ENCODE assay signal across 11 cellular contexts in genomic region chr9:129761901-129762359, GRCh38. TPM values are rescaled to one million over a fixed set of nuclear protein-coding genes. Genes with fewer than 3 reads are reported as not detected.
DNase-seq lines count a peak whose midpoint lies in the region; ATAC-seq and TF ChIP-seq lines count a peak whose summit lies in the region.
"Had no signal": no experiment of that assay in that cellular context is flagged by ENCODE, and none has a peak within 500 bp of the region (broad histone marks: within the 10 kb centered on the region; RNA-seq: fewer than 3 reads in every experiment).

No MANE protein-coding gene starts in this region.

- BruUV-seq in PC-9 (replicated peaks; lab: Mats Ljungman, UMichigan) = no TSS peak

- H3F3A ChIP-seq in PC-9 (ENCODE audit: insufficient read depth, low read depth) = peaks cover 36% of the 10 kb centered on the region

- peaks cover 61% of the 10 kb centered on the region for H3K4me1 ChIP-seq in PC-9 (replicated peaks; ENCODE audit: insufficient read depth)

- POLR2A ChIA-PET in PC-9 (lab: Charles Lee; ENCODE audit: unreplicated experiment) = interaction anchor here (0.6 to 1.0 kb wide), 5 partner anchors 9 to 1600 kb away, joined by 4 to 37 read pairs (median 9); partner anchors contain the start of gene PTGES

- no peaks in the 10 kb centered on the region for H3K36me3 ChIP-seq in PC-9 (ENCODE audit: low read depth)

- TF ChIP-seq CTCF in AG10803 (conservative IDR thresholded peaks at IDR 0.05; ENCODE audit: low read length) (no peak), PC-9 (conservative IDR thresholded peaks at IDR 0.05) (no peak), fibroblast of pulmonary artery (IDR thresholded peaks at IDR 0.05; ENCODE audit: low read length, missing control alignments) (no peak), omental fat pad (IDR thresholded peaks at IDR 0.05) (no peak)

- peak; percentile 46 for ATAC-seq in omental fat pad (ENCODE audit: low FRiP score)

- H3K4me2 ChIP-seq in PC-9 = peak overlapping the region; percentile 62

- no peaks in the 10 kb centered on the region for H3K9me3 ChIP-seq in PC-9 (ENCODE audit: insufficient read depth, low read depth)

- H4K20me1 ChIP-seq in PC-9 (ENCODE audit: insufficient read depth) = no peaks in the 10 kb centered on the region

- H3K27me3 ChIP-seq in PC-9 (ENCODE audit: insufficient read depth, low read depth) = no peaks in the 10 kb centered on the region

- no peaks in the 10 kb centered on the region for H3K9me2 ChIP-seq in PC-9 (ENCODE audit: insufficient read depth)

- H3K79me2 ChIP-seq in PC-9 (ENCODE audit: low read depth) = no peaks in the 10 kb centered on the region

- peak overlapping the region; percentile 97 for H3K27ac ChIP-seq in PC-9

- peak; percentile 92 for DNase-seq in AG10803 (ENCODE audit: low read depth)
- DNase-seq in PC-9 = peak; percentile 80 to 96
- peak; percentile 82 for DNase-seq in fibroblast of pulmonary artery (ENCODE audit: low read depth)
- no peak for DNase-seq in omental fat pad (ENCODE audit: low spot score)
- DNase-seq in ureter (ENCODE audit: low spot score) = no peak
- DNase-seq in mucosa of gallbladder (ENCODE audit: low spot score) = no peak
- DNase-seq in OCI-M2 (lab: John Stamatoyannopoulos, UW; ENCODE audit: unreplicated experiment) = no peak
- DNase-seq in HuH-7 (ENCODE audit: low spot score) = no peak
- DNase-seq: effector CD8-positive, alpha-beta T cell; NCI-H526 had no signal

- H2AFZ ChIP-seq in PC-9 = no peak overlapping the region

- H3K4me3 ChIP-seq in AG10803 (ENCODE audit: low read length) = peak overlapping the region; percentile 39
- peak overlapping the region; percentile 23; the same call in 1 of the 2 replicates for H3K4me3 ChIP-seq in PC-9
- no peak overlapping the region for H3K4me3 ChIP-seq in fibroblast of pulmonary artery (replicated peaks; ENCODE audit: low read depth, low read length)

- intact Hi-C loops in PC-9 (cut with micrococcal nuclease; ENCODE audit: unreplicated experiment) = loop anchor here (1.0 kb wide), 4 partner anchors 11 to 24 kb away; no protein-coding TSS in a partner anchor

- CTCF ChIA-PET in PC-9 (lab: Charles Lee) = interaction anchor here (0.7 kb wide), 2 partner anchors 685 to 944 kb away, joined by 5 to 14 read pairs; no protein-coding TSS in a partner anchor

RNA-seq across cellular contexts. Expression of gene PTGES, which starts 9.1 kb away (rescaled TPM):
- 116 and 119 TPM in 2 replicates for total RNA-seq in PC-9 (2021)
- 10 to 100 TPM in 2 of 4 donors, 1 to 10 TPM in 2; 4.2 to 12.4 (median 8.9) TPM for total RNA-seq in omental fat pad
- 67.9 TPM for total RNA-seq in ureter
- 5.0 TPM for total RNA-seq in mucosa of gallbladder
- total RNA-seq: activated CD8-positive, alpha-beta memory T cell treated with anti-CD3 and anti-CD28 coated beads for 36 hours had no signal

RNA-seq across cellular contexts. Expression of gene TOR1B, which starts 41.1 kb away (rescaled TPM):
- total RNA-seq in PC-9 (2021) = 26.5 and 30.5 TPM in 2 replicates
- total RNA-seq in omental fat pad = 10 to 100 TPM; 19.0 to 37.2 (median 28.7) TPM
- 19.5 TPM for total RNA-seq in ureter
- total RNA-seq in mucosa of gallbladder = 28.1 TPM

Comparison
In these comparisons a context has a peak if more than half of its experiments do, and no peak if none do; other contexts are left out.
1. DNase-seq: peak in AG10803 (single experiment), PC-9 (2 of 2) and fibroblast of pulmonary artery (single experiment); none in omental fat pad (single experiment), ureter (single experiment), mucosa of gallbladder (single experiment), OCI-M2 (single experiment) and HuH-7 (single experiment).